ENCODE assay signal across 15 cellular contexts in the genomic region with DNA sequence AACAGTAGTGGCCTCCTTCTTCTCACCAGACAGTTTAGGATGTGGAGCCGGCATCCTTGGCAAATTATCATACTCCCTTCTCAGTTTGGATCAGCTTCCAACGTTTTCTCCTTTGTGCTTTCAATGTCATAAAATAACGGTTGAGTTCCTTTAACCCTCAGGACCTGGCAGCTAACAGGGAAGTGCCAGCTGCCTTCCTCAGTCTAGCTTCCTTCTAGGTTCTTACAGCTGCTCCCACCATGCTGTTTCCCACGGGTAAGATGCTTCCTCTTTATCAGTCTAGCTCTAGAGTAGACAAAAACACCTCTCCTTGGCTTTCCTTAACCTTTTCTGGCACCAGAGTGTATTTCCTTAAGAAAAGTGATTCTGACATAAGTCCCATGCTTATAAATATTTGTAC. TPM values are rescaled to one million over a fixed set of nuclear protein-coding genes. Genes with fewer than 3 reads are reported as not detected.
DNase-seq lines count a peak whose midpoint lies in the region; ATAC-seq and TF ChIP-seq lines count a peak whose summit lies in the region.
"Had no signal": no experiment of that assay in that cellular context is flagged by ENCODE, and none has a peak within 500 bp of the region (broad histone marks: within the 10 kb centered on the region; RNA-seq: fewer than 3 reads in every experiment).

No MANE protein-coding gene starts in this region.

- ATAC-seq in left lung (peak; percentile 63), GM18868 (IDR thresholded peaks at IDR 0.05; ENCODE audit: unreplicated experiment) (no peak)
- ATAC-seq: activated T-helper 17 cell treated with anti-CD3 and anti-CD28 coated beads, Interleukin-2, amount 50 U/mL, for 72 hours had no signal

- TF ChIP-seq CTCF in left lung (IDR thresholded peaks at IDR 0.05): no peak

- intact Hi-C loops in left lung (cut with DNase I): no loop called here

- peaks cover 23 to 63% (median 24%) of the 10 kb centered on the region in 3 donors for H3K36me3 Mint-ChIP-seq in CD8-positive, alpha-beta memory T cell

- CTCF ChIA-PET in CD8-positive, alpha-beta memory T cell (lab: Charles Lee): no interaction called here

- POLR2A ChIA-PET in CD8-positive, alpha-beta memory T cell (lab: Charles Lee): no interaction called here

- H3K27ac ChIP-seq in left lung: peak overlapping the region in 1 of 2 donors; percentile 2
- H3K27ac ChIP-seq in stomach smooth muscle (ENCODE audit: low read length): peak overlapping the region; percentile 78
- no peak overlapping the region for H3K27ac ChIP-seq in CD8-positive, alpha-beta memory T cell (ENCODE audit: low read depth, low read length)

- no peaks in the 10 kb centered on the region for H3K27me3 ChIP-seq in left lung
- H3K27me3 ChIP-seq in stomach smooth muscle (ENCODE audit: control insufficient read depth in 1 of 2, insufficient read depth in 2 of 2, low read length in 2 of 2): no peaks in the 10 kb centered on the region
- H3K27me3 ChIP-seq in CD8-positive, alpha-beta memory T cell (ENCODE audit: insufficient read depth, low read length, poor library complexity, severe bottlenecking): no peaks in the 10 kb centered on the region

- H3K27ac Mint-ChIP-seq in CD8-positive, alpha-beta memory T cell: peak overlapping the region in 3 of 8 donors; percentile 22 to 61 (median 40)
- H3K27ac Mint-ChIP-seq: activated naive CD8-positive, alpha-beta T cell treated with anti-CD3 and anti-CD28 coated beads, Interleukin-2, amount 10 ng/mL, durations not matched to agents 7 days and 5 days; activated T-helper 17 cell treated with anti-CD3 and anti-CD28 coated beads, Interleukin-2, amount 50 U/mL, for 72 hours had no signal

- DNase-seq in SIG-M5 treated with dmso at 0.1 percent for 504 hours (lab: John Stamatoyannopoulos, UW; ENCODE audit: unreplicated experiment): peak; percentile 58
- DNase-seq in SIG-M5 (lab: John Stamatoyannopoulos, UW): no peak
- DNase-seq in SKM-1 treated with dmso at 0.1 percent for 144 hours (lab: John Stamatoyannopoulos, UW; ENCODE audit: unreplicated experiment): peak; percentile 79
- DNase-seq in left lung: peak in 1 of 2 donors; percentile 53
- DNase-seq in CD8-positive, alpha-beta memory T cell: no peak
- no peak for DNase-seq in effector CD8-positive, alpha-beta T cell (lab: John Stamatoyannopoulos, UW)
- DNase-seq: 8988T; activated naive CD8-positive, alpha-beta T cell treated with anti-CD3 and anti-CD28 coated beads, Interleukin-2, amount 10 ng/mL, durations not matched to agents 7 days and 5 days; glutamatergic neuron; left cardiac atrium; NCI-H1694; SK-N-SH had no signal

- H3K4me3 Mint-ChIP-seq in CD8-positive, alpha-beta memory T cell: no peak overlapping the region
- H3K4me3 Mint-ChIP-seq: activated naive CD8-positive, alpha-beta T cell treated with anti-CD3 and anti-CD28 coated beads, Interleukin-2, amount 10 ng/mL, durations not matched to agents 7 days and 5 days; activated T-helper 17 cell treated with anti-CD3 and anti-CD28 coated beads, Interleukin-2, amount 50 U/mL, for 72 hours had no signal

- H3K36me3 ChIP-seq in left lung: peaks cover 0 to 82% of the 10 kb centered on the region in 2 donors
- peaks cover 12 to 19% of the 10 kb centered on the region in 2 donors for H3K36me3 ChIP-seq in stomach smooth muscle (ENCODE audit: control insufficient read depth in 2 of 2, insufficient read depth in 2 of 2, low read length in 2 of 2)
- H3K36me3 ChIP-seq in CD8-positive, alpha-beta memory T cell (ENCODE audit: insufficient read depth, low read length): peaks cover 11% of the 10 kb centered on the region

- H3K9me3 ChIP-seq in left lung: no peaks in the 10 kb centered on the region
- H3K9me3 ChIP-seq in stomach smooth muscle (ENCODE audit: control insufficient read depth in 2 of 2, low read length in 2 of 2): no peaks in the 10 kb centered on the region
- no peaks in the 10 kb centered on the region for H3K9me3 ChIP-seq in CD8-positive, alpha-beta memory T cell (ENCODE audit: low read length)
- H3K9me3 ChIP-seq: SK-N-SH had no signal

- H3K9ac ChIP-seq in stomach smooth muscle (ENCODE audit: low read length in 2 of 2): peak overlapping the region in 1 of 2 donors; percentile 23
- H3K9ac ChIP-seq: SK-N-SH had no signal

- H3K4me1 Mint-ChIP-seq in CD8-positive, alpha-beta memory T cell: peaks cover 2 to 6% (median 4%) of the 10 kb centered on the region in 3 donors

- H3K4me3 ChIP-seq in left lung (no peak overlapping the region), stomach smooth muscle (ENCODE audit: low read length in 2 of 2) (no peak overlapping the region)
- no peak overlapping the region for H3K4me3 ChIP-seq in CD8-positive, alpha-beta memory T cell (ENCODE audit: low read length)

- H3K4me1 ChIP-seq in left lung (no peaks in the 10 kb centered on the region), stomach smooth muscle (ENCODE audit: control insufficient read depth, insufficient read depth, low read length) (peaks cover 19% of the 10 kb centered on the region)
- no peaks in the 10 kb centered on the region for H3K4me1 ChIP-seq in CD8-positive, alpha-beta memory T cell (ENCODE audit: insufficient read depth, low read length)

- no peaks in the 10 kb centered on the region for H3K9me3 Mint-ChIP-seq in CD8-positive, alpha-beta memory T cell
- H3K9me3 Mint-ChIP-seq: activated naive CD8-positive, alpha-beta T cell treated with anti-CD3 and anti-CD28 coated beads, Interleukin-2, amount 10 ng/mL, durations not matched to agents 7 days and 5 days; activated T-helper 17 cell treated with anti-CD3 and anti-CD28 coated beads, Interleukin-2, amount 50 U/mL, for 72 hours had no signal

- no peaks in the 10 kb centered on the region for H3K27me3 Mint-ChIP-seq in CD8-positive, alpha-beta memory T cell
- H3K27me3 Mint-ChIP-seq: activated naive CD8-positive, alpha-beta T cell treated with anti-CD3 and anti-CD28 coated beads, Interleukin-2, amount 10 ng/mL, durations not matched to agents 7 days and 5 days; activated T-helper 17 cell treated with anti-CD3 and anti-CD28 coated beads, Interleukin-2, amount 50 U/mL, for 72 hours had no signal

RNA-seq across cellular contexts. Expression of gene BLVRA, which starts 33.2 kb away (rescaled TPM):
- total RNA-seq in left lung: 10 to 100 TPM; 78.1 to 83.8 TPM
- total RNA-seq in CD8-positive, alpha-beta memory T cell: 10 to 100 TPM; 26.8 to 30.1 TPM
- polyA plus RNA-seq in CD8-positive, alpha-beta memory T cell: 52.6 TPM

Comparison
In these comparisons a context has a peak if more than half of its experiments do, and no peak if none do; other contexts are left out.
1. DNase-seq: peak in SIG-M5 treated with dmso at 0.1 percent for 504 hours (single experiment) and SKM-1 treated with dmso at 0.1 percent for 144 hours (single experiment); none in SIG-M5 (single experiment), CD8-positive, alpha-beta memory T cell (0 of 5) and effector CD8-positive, alpha-beta T cell (single experiment).